ENCODE assay signal across 12 cellular contexts in the genomic region with DNA sequence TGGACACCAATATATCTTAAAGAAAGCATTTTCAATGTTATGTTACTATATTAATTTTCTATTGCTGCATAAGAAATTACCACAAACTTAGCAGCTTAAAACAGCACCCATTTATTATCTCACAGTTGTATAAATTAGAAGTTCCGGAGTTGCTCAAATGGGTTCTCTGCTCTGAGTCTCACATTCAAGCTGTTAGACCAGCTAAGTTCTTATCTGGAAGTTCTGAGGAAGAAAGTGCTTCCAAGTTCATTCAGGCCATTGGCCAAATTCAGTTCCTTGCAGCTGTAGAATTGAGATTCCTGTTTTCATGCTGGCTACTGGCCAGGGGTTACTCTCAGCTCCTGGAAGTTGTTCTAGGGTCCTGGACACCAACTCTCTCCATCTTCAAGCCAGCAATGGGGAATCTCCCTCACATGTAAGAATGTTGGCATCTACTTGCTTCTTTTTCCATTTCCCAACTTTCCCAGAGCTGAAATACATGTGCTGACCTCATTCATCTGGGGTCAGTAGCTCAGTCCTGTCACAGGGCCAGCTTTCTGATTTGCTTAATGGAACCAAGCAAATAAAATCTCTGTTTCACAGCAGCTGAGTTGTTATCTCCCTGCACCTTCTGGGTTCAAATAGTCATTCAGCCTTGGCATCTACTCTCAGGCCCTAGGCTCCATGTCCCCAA.
A peak's percentile ranks its signal among the peaks of the same experiment; 100 is the strongest.
DNase-seq lines count a peak whose midpoint lies in the region; ATAC-seq and TF ChIP-seq lines count a peak whose summit lies in the region.
"Had no signal": no experiment of that assay in that cellular context is flagged by ENCODE, and none has a peak within 500 bp of the region (broad histone marks: within the 10 kb centered on the region; RNA-seq: fewer than 3 reads in every experiment).

No MANE protein-coding gene starts in this region.

- no peaks in the 10 kb centered on the region for H3K36me3 ChIP-seq in lung (ENCODE audit: control insufficient read depth in 2 of 2, insufficient read depth in 2 of 2, low read length in 2 of 2)
- no peaks in the 10 kb centered on the region for H3K36me3 ChIP-seq in transverse colon

- no peak for TF ChIP-seq CTCF in lung (IDR thresholded peaks at IDR 0.05; ENCODE audit: control extremely low read depth, extremely low read depth)
- TF ChIP-seq CTCF in transverse colon (IDR thresholded peaks at IDR 0.05), result no peak

- in situ Hi-C loops in transverse colon (cut with MboI; ENCODE audit: low pct_ligation_motif_present in 1 of 4, low pct_unique_long_range_greater_than_20kb in 1 of 4, low sequenced_read_pairs in 3 of 4), result no loop called here

- no peak overlapping the region for H3K4me3 ChIP-seq in lung
- no peak overlapping the region for H3K4me3 ChIP-seq in transverse colon

- intact Hi-C loops in transverse colon (cut with DNase I; ENCODE audit: low total_unique reads), result no loop called here

- ATAC-seq in lung (ENCODE audit: insufficient read depth, low FRiP score), result no peak
- ATAC-seq in GM21367 (IDR thresholded peaks at IDR 0.05; ENCODE audit: unreplicated experiment), result no peak
- no peak for ATAC-seq in GM18511 (IDR thresholded peaks at IDR 0.05; ENCODE audit: unreplicated experiment)

- peak overlapping the region in 1 of 2 donors; percentile 30 for H3K27ac ChIP-seq in lung (ENCODE audit: low read depth in 1 of 2, low read length in 1 of 2)
- no peak overlapping the region for H3K27ac ChIP-seq in transverse colon

- TF ChIP-seq EP300 in transverse colon (IDR thresholded peaks at IDR 0.05; ENCODE audit: low read depth), result no peak

- peaks cover 4 to 5% of the 10 kb centered on the region in 2 donors for H3K4me1 ChIP-seq in lung (ENCODE audit: control insufficient read depth in 2 of 2, insufficient read depth in 2 of 2, low read length in 2 of 2)
- no peaks in the 10 kb centered on the region for H3K4me1 ChIP-seq in transverse colon

- DNase-seq in amniotic epithelial cell (ENCODE audit: low read depth) (peak; percentile 21), fibroblast of peridontal ligament (ENCODE audit: extremely low read depth) (peak; percentile 91), lung (ENCODE audit: low spot score) (peak; percentile 39), transverse colon (peak; percentile 8), NCI-H2227 treated with DMSO at 0.1 percent for 48 hours (lab: John Stamatoyannopoulos, UW) (no peak)
- DNase-seq: activated CD4-positive, CD25-positive, alpha-beta regulatory T cell; amygdala; CD4-positive, alpha-beta memory T cell; stimulated activated CD4-positive, alpha-beta T cell treated with anti-CD3 and anti-CD28 coated beads, Interleukin-4, amount 100 ng/mL, for 4 hours; stimulated activated naive CD4-positive, alpha-beta T cell treated with Interleukin-2 at 50 U/mL for 16 hours had no signal

- no peaks in the 10 kb centered on the region for H3K9me3 ChIP-seq in lung (ENCODE audit: control insufficient read depth in 2 of 2, insufficient read depth in 1 of 2, low read length in 1 of 2)
- H3K9me3 ChIP-seq in transverse colon, result no peaks in the 10 kb centered on the region

- 49 to 75% methylated on average over 1 of the region's 1 CpG for WGBS in lung, 2 donors
- WGBS in transverse colon (ENCODE audit: low coverage in 1 of 2), 2 donors, result 48 to 80% methylated on average over 1 of the region's 1 CpG

- H3K27me3 ChIP-seq in lung (ENCODE audit: control insufficient read depth, insufficient read depth) (no peaks in the 10 kb centered on the region), transverse colon (no peaks in the 10 kb centered on the region)

- TF ChIP-seq POLR2A in transverse colon (IDR thresholded peaks at IDR 0.05), result no peak
